10 cellular contexts compared by ENCODE assay signal in the genomic region with DNA sequence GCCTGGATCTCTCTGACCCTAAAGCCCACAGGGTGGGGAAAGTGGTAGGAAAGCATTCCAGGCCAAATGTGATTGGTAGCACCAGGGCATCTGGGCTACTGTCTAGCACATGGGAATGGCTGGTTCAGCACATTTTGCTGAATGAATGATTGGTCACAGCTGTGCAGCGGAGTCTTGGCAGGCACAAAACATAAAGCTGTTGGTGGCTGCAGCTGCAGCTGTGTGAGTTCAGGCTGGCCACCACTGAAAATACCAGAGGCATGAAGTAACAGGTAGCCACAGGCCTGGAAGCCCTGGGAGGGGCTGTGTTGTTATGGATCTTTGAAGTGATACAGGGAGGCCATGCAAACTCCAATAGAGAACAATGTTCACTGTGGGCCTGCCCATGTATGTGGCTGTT.
A peak's percentile ranks its signal among the peaks of the same experiment; 100 is the strongest.
DNase-seq lines count a peak whose midpoint lies in the region; ATAC-seq and TF ChIP-seq lines count a peak whose summit lies in the region.
"Had no signal": no experiment of that assay in that cellular context is flagged by ENCODE, and none has a peak within 500 bp of the region (broad histone marks: within the 10 kb centered on the region; RNA-seq: fewer than 3 reads in every experiment).

No MANE protein-coding gene starts in this region.

- peaks cover 4% of the 10 kb centered on the region for H3K27me3 Mint-ChIP-seq in brain
- H3K27me3 Mint-ChIP-seq in stimulated activated memory B cell treated with anti-CD40 and anti-IgM and Interleukin-4, amounts not matched to agents 10 μg/mL and 1 μg/mL and 100 μg/mL, for 72 hours = no peaks in the 10 kb centered on the region

- no peaks in the 10 kb centered on the region for H3K27me3 ChIP-seq in HUES48 (ENCODE audit: control insufficient read depth, insufficient read depth, low read length)
- H3K27me3 ChIP-seq in iPS-20b (ENCODE audit: insufficient read depth, low read length) = no peaks in the 10 kb centered on the region
- H3K27me3 ChIP-seq: esophagus muscularis mucosa, spleen, thyroid gland had no signal

- peak; percentile 35 for DNase-seq in stromal cell of bone marrow (ENCODE audit: low read depth)
- DNase-seq in GM19240 (ENCODE audit: insufficient read length, low spot score) = no peak
- DNase-seq: spleen, thyroid gland had no signal

- peaks cover 0 to 3% (median 0%) of the 10 kb centered on the region in 5 experiments for H3K9me3 Mint-ChIP-seq in brain
- no peaks in the 10 kb centered on the region for H3K9me3 Mint-ChIP-seq in stimulated activated memory B cell treated with anti-CD40 and anti-IgM and Interleukin-4, amounts not matched to agents 10 μg/mL and 1 μg/mL and 100 μg/mL, for 72 hours

- H3K27ac Mint-ChIP-seq in brain = peak overlapping the region in 3 of 5 experiments; percentile 12 to 69 (median 44)
- H3K27ac Mint-ChIP-seq in stimulated activated memory B cell treated with anti-CD40 and anti-IgM and Interleukin-4, amounts not matched to agents 10 μg/mL and 1 μg/mL and 100 μg/mL, for 72 hours = no peak overlapping the region

- no peaks in the 10 kb centered on the region for H3K36me3 Mint-ChIP-seq in brain
- H3K36me3 Mint-ChIP-seq in stimulated activated memory B cell treated with anti-CD40 and anti-IgM and Interleukin-4, amounts not matched to agents 10 μg/mL and 1 μg/mL and 100 μg/mL, for 72 hours = no peaks in the 10 kb centered on the region

- peaks cover 42% of the 10 kb centered on the region for H3K4me1 Mint-ChIP-seq in brain
- no peaks in the 10 kb centered on the region for H3K4me1 Mint-ChIP-seq in stimulated activated memory B cell treated with anti-CD40 and anti-IgM and Interleukin-4, amounts not matched to agents 10 μg/mL and 1 μg/mL and 100 μg/mL, for 72 hours

- 0 out of 2 replicates have a peak overlapping the region, but pooled peaks have one; percentile 1 for H3K4me3 ChIP-seq in HUES48 (ENCODE audit: low read depth, low read length)
- peak overlapping the region; percentile 36; the same call in 1 of the 2 replicates for H3K4me3 ChIP-seq in iPS-20b (ENCODE audit: low read length)
- H3K4me3 ChIP-seq: esophagus muscularis mucosa, spleen, thyroid gland had no signal

- H3K9ac ChIP-seq in HUES48 (ENCODE audit: low read depth, low read length) (no peak overlapping the region; the same call in 1 of the 2 replicates), iPS-20b (ENCODE audit: low read depth, low read length) (peak overlapping the region; percentile 39)

- H3K9me3 ChIP-seq in HUES48 (ENCODE audit: control insufficient read depth, insufficient read depth, low read length) (no peaks in the 10 kb centered on the region), iPS-20b (ENCODE audit: insufficient read depth, low read depth, low read length) (no peaks in the 10 kb centered on the region)
- H3K9me3 ChIP-seq: esophagus muscularis mucosa, spleen, thyroid gland had no signal

- H3K36me3 ChIP-seq in HUES48 (ENCODE audit: control insufficient read depth, insufficient read depth, low read length) (no peaks in the 10 kb centered on the region), iPS-20b (ENCODE audit: insufficient read depth, low read depth, low read length) (no peaks in the 10 kb centered on the region)
- H3K36me3 ChIP-seq: esophagus muscularis mucosa, spleen, thyroid gland had no signal

- H3K4me3 Mint-ChIP-seq in brain = no peak overlapping the region
- H3K4me3 Mint-ChIP-seq in stimulated activated memory B cell treated with anti-CD40 and anti-IgM and Interleukin-4, amounts not matched to agents 10 μg/mL and 1 μg/mL and 100 μg/mL, for 72 hours = no peak overlapping the region

- H3K4me1 ChIP-seq in HUES48 (ENCODE audit: control insufficient read depth, insufficient read depth, low read length) (peaks cover 57% of the 10 kb centered on the region), iPS-20b (ENCODE audit: insufficient read depth, low read length) (peaks cover 45% of the 10 kb centered on the region)

- TF ChIP-seq CTCF in brain (conservative IDR thresholded peaks at IDR 0.05) = no peak

- ATAC-seq in stimulated activated memory B cell treated with anti-CD40 and anti-IgM and Interleukin-4, amounts not matched to agents 10 μg/mL and 1 μg/mL and 100 μg/mL, for 72 hours = no peak
- no peak for ATAC-seq in HG02759 (IDR thresholded peaks at IDR 0.05; ENCODE audit: unreplicated experiment)

- H3K27ac ChIP-seq in HUES48 (ENCODE audit: low read depth, low read length) = peak overlapping the region; percentile 94
- H3K27ac ChIP-seq in iPS-20b (ENCODE audit: low read length) = no peak overlapping the region
- H3K27ac ChIP-seq: esophagus muscularis mucosa, spleen, thyroid gland had no signal
